ENCODE assay signal across 9 cellular contexts in the genomic region with DNA sequence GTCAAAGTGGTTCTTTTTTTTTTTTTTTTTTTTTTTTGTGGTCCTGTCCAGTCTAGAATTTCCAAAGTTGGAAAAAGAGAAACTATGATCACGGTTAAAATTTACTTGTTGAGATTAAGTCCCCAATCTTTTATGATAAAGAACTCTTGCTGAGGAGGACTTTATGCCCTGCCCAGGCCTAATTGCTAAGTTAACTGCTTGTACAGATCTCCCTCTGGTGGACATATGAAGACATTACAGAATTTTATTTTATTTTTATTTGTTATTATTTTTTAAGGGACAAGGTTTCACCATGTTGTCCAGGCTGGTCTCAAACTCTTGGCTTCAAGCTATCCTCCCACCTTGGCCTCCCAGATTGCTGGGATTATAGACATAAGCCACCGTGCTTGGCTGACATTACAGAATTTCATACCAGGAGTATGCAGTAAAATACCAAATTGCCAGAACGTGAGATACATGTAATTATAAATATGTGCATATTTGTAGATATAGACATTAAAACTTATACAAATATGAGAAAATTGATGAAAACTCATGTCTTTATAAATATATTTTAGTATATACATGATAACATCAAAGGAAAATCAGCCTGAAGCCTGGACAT.
A peak's percentile ranks its signal among the peaks of the same experiment; 100 is the strongest.
DNase-seq lines count a peak whose midpoint lies in the region; ATAC-seq and TF ChIP-seq lines count a peak whose summit lies in the region.
"Had no signal": no experiment of that assay in that cellular context is flagged by ENCODE, and none has a peak within 500 bp of the region (broad histone marks: within the 10 kb centered on the region; RNA-seq: fewer than 3 reads in every experiment).

No MANE protein-coding gene starts in this region.

- H3K4me1 Mint-ChIP-seq in osteocyte (ENCODE audit: unreplicated experiment): no peaks in the 10 kb centered on the region
- H3K4me1 Mint-ChIP-seq in activated naive CD8-positive, alpha-beta T cell treated with anti-CD3 and anti-CD28 coated beads, Interleukin-2, amount 50 U/mL, for 24 hours: no peaks in the 10 kb centered on the region

- H3K27ac ChIP-seq in SJCRH30: no peak overlapping the region
- H3K27ac ChIP-seq: SJSA1 had no signal

- H3K4me1 ChIP-seq in SJCRH30: no peaks in the 10 kb centered on the region
- H3K4me1 ChIP-seq: SJSA1 had no signal

- H3K9me3 ChIP-seq in SJCRH30 (replicated peaks): no peaks in the 10 kb centered on the region
- H3K9me3 ChIP-seq: SJSA1 had no signal

- H3K27me3 ChIP-seq in SJCRH30: no peaks in the 10 kb centered on the region
- H3K27me3 ChIP-seq: SJSA1 had no signal

- no peaks in the 10 kb centered on the region for H3K9me3 Mint-ChIP-seq in osteocyte (ENCODE audit: unreplicated experiment)
- H3K9me3 Mint-ChIP-seq in activated naive CD8-positive, alpha-beta T cell treated with anti-CD3 and anti-CD28 coated beads, Interleukin-2, amount 50 U/mL, for 24 hours: no peaks in the 10 kb centered on the region

- no peaks in the 10 kb centered on the region for H3K36me3 ChIP-seq in SJCRH30
- H3K36me3 ChIP-seq: SJSA1 had no signal

- H3K4me3 Mint-ChIP-seq in osteocyte (ENCODE audit: unreplicated experiment): no peak overlapping the region
- H3K4me3 Mint-ChIP-seq in activated naive CD8-positive, alpha-beta T cell treated with anti-CD3 and anti-CD28 coated beads, Interleukin-2, amount 50 U/mL, for 24 hours: no peak overlapping the region

- peak; percentile 75 for ATAC-seq in GM19372 (IDR thresholded peaks at IDR 0.05; ENCODE audit: low read depth, unreplicated experiment)
- ATAC-seq in GM21515 (IDR thresholded peaks at IDR 0.05; ENCODE audit: unreplicated experiment): no peak
- ATAC-seq in activated naive CD8-positive, alpha-beta T cell treated with anti-CD3 and anti-CD28 coated beads, Interleukin-2, amount 50 U/mL, for 24 hours: no peak

- H3K4me3 ChIP-seq in SJCRH30 (no peak overlapping the region), fibroblast of mammary gland (ENCODE audit: control insufficient read depth, low read depth, low read length) (no peak overlapping the region)
- H3K4me3 ChIP-seq: SJSA1 had no signal

- peak; percentile 57 for DNase-seq in COR-L47 (lab: John Stamatoyannopoulos, UW)
- DNase-seq in SJCRH30: peak; percentile 19 to 71
- peak; percentile 67 for DNase-seq in fibroblast of mammary gland (ENCODE audit: low read depth)
- no peak for DNase-seq in osteocyte (ENCODE audit: extremely low spot score, unreplicated experiment)
- no peak for DNase-seq in activated naive CD8-positive, alpha-beta T cell treated with anti-CD3 and anti-CD28 coated beads, Interleukin-2, amount 50 U/mL, for 24 hours

- H3K27me3 Mint-ChIP-seq in osteocyte (ENCODE audit: unreplicated experiment): peaks cover 9% of the 10 kb centered on the region
- peaks cover 8% of the 10 kb centered on the region for H3K27me3 Mint-ChIP-seq in activated naive CD8-positive, alpha-beta T cell treated with anti-CD3 and anti-CD28 coated beads, Interleukin-2, amount 50 U/mL, for 24 hours

- H3K36me3 Mint-ChIP-seq in osteocyte (ENCODE audit: unreplicated experiment): no peaks in the 10 kb centered on the region
- no peaks in the 10 kb centered on the region for H3K36me3 Mint-ChIP-seq in activated naive CD8-positive, alpha-beta T cell treated with anti-CD3 and anti-CD28 coated beads, Interleukin-2, amount 50 U/mL, for 24 hours (ENCODE audit: low read depth)

- peak; percentile 54 for TF ChIP-seq CTCF in LNCAP (IDR thresholded peaks at IDR 0.05)
- TF ChIP-seq CTCF in fibroblast of mammary gland (conservative IDR thresholded peaks at IDR 0.05; ENCODE audit: control insufficient read depth, insufficient read depth, low read depth, low read length): peak; percentile 60
- peak; percentile 71 for TF ChIP-seq CTCF in osteocyte (IDR thresholded peaks at IDR 0.05)

- H3K27ac Mint-ChIP-seq in osteocyte (ENCODE audit: unreplicated experiment): no peak overlapping the region
- H3K27ac Mint-ChIP-seq in activated naive CD8-positive, alpha-beta T cell treated with anti-CD3 and anti-CD28 coated beads, Interleukin-2, amount 50 U/mL, for 24 hours: no peak overlapping the region

Comparison
In these comparisons a context has a peak if more than half of its experiments do, and no peak if none do; other contexts are left out.
1. DNase-seq: peak in COR-L47 (single experiment), SJCRH30 (2 of 2) and fibroblast of mammary gland (single experiment); none in osteocyte (single experiment) and activated naive CD8-positive, alpha-beta T cell treated with anti-CD3 and anti-CD28 coated beads, Interleukin-2, amount 50 U/mL, for 24 hours (single experiment).
2. Peak in every context shown above with its lines, with median percentiles within 50 percentile points of each other: CTCF ChIP-seq.